Comparison of ENCODE assay signal across 8 cellular contexts in the genomic region with DNA sequence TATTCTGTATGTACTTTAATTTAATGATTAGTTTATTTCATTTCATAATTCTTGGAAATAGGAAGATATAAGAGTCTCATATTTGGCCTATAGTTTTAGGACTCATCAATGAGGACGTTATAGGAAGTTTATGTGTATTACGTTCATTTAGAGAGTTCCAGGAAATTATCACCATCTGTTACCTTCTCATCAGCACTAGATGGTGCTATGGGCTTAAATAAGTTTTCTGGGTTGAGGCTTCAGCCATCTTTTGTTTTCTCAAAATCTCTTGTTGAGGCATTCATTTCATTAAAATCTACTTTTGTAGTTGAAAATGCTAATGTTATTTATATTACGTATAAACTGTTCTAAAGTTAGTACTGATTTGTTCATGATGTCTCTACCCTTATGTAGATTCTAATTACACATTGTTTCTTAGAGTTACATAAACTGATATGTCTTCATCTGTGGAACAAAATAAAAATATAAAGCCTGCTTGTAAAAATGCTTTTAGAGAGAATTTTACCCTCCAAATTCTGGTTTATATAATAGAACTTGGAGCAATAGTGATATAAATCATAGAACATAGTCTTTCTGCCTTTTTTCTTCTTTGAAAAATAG.
DNase-seq lines count a peak whose midpoint lies in the region; ATAC-seq and FAIRE-seq lines count a peak whose summit lies in the region.

No MANE protein-coding gene starts in this region.

- peaks cover 0 to 3% of the 10 kb centered on the region in 2 donors for H3K27me3 Mint-ChIP-seq in T-cell

- DNase-seq in COLO829 (ENCODE audit: low spot score) (peak; percentile 57), NCI-H187 treated with DMSO at 0.1 percent for 48 hours (lab: John Stamatoyannopoulos, UW) (peak; percentile 44), T-cell (peak in 3 of 34 experiments; percentile 2 to 6 (median 3)), frontal cortex (ENCODE audit: low spot score in 2 of 2) (peak; percentile 5 to 19), retina (peak; percentile 12)
- no peak for DNase-seq in activated effector memory CD4-positive, alpha-beta T cell treated with Interleukin-2 at 50 U/mL for 16 hours

- peak; percentile 87 for ATAC-seq in GM18873 (IDR thresholded peaks at IDR 0.05; ENCODE audit: low FRiP score, unreplicated experiment)
- ATAC-seq in HG03045 (IDR thresholded peaks at IDR 0.05; ENCODE audit: unreplicated experiment): peak; percentile 84
- ATAC-seq in T-cell (replicated peaks in 1 of 4): peak; percentile 54 to 76 (median 70)

- CTCF ChIA-PET in T-cell (lab: Charles Lee): interaction anchor here (0.7 to 4.2 kb wide), 7 partner anchors 725 to 1867 kb away, joined by 3 to 52 read pairs (median 4); no protein-coding TSS in a partner anchor

- H3K36me3 Mint-ChIP-seq in T-cell: no peaks in the 10 kb centered on the region

- peak; percentile 96 for FAIRE-seq in frontal cortex (lab: Jason Lieb, UNC)

- H3K9me3 Mint-ChIP-seq in T-cell: no peaks in the 10 kb centered on the region

- POLR2A ChIA-PET in T-cell (lab: Charles Lee): interaction anchor here in 1 of 2 donors (0.6 kb wide), 1 partner anchor 164 kb away, joined by 3 read pairs; no protein-coding TSS in a partner anchor

- H3K27ac Mint-ChIP-seq in T-cell: no peak overlapping the region

- H3K4me1 Mint-ChIP-seq in T-cell: peaks cover 0 to 2% (median 0%) of the 10 kb centered on the region in 3 donors

- H3K4me3 Mint-ChIP-seq in T-cell: no peak overlapping the region
